ENCODE assay signal across 29 cellular contexts in the genomic region with DNA sequence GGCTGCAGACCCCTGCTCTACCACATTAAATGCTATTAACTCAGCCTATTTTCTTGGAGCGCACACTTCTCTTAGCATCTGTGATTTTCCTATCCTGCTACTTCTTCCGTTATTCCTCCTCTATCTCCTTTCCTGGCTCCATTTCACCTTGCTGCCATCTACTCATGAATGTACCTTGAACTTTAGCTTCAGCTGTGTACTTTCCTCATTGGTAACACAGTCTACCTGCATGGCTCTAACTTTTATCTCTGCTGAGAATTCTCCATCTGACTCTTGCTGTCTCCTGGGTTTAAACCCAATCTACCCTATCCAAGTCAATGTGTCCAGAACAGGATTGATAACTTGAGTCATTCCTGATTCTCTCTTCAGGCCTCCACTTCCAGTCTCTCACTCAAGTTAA.
"Had no signal": no experiment of that assay in that cellular context is flagged by ENCODE, and none has a peak within 500 bp of the region (broad histone marks: within the 10 kb centered on the region; RNA-seq: fewer than 3 reads in every experiment).

No MANE protein-coding gene starts in this region.

- FAIRE-seq: keratinocyte had no signal

- H3K4me1 ChIP-seq: heart right ventricle, lower lobe of right lung, neural progenitor cell, right atrium auricular region, spleen, tibial nerve, uterus had no signal

- H3K27me3 ChIP-seq: heart right ventricle, hepatocyte, neural progenitor cell, neutrophil, right atrium auricular region, spleen, tibial nerve, uterus had no signal

- H2AFZ ChIP-seq: hepatocyte, neural progenitor cell had no signal

- H3K4me2 ChIP-seq: hepatocyte, neural progenitor cell had no signal

- H3K36me3 ChIP-seq: heart right ventricle, lower lobe of right lung, neural progenitor cell, neutrophil, right atrium auricular region, spleen, tibial nerve, uterus had no signal

- DNase-seq: heart right ventricle; kidney glomerular epithelial cell; left cardiac atrium; left ventricle myocardium superior; lower lobe of right lung; mammary epithelial cell; mesenchymal stem cell; naive B cell; natural killer cell; nephron progenitor cell; occipital lobe; spleen; stimulated activated CD4-positive, alpha-beta T cell treated with anti-CD3 and anti-CD28 coated beads, Interleukin-1b, Interleukin-23, amount 100 ng/mL, for 48 hours; stimulated activated CD4-positive, alpha-beta T cell treated with anti-CD3 and anti-CD28 coated beads, Interleukin-2, amount 100 ng/mL, for 48 hours; stimulated activated CD4-positive, alpha-beta T cell treated with anti-CD3 and anti-CD28 coated beads, Interleukin-4, amount 100 ng/mL, for 4 hours; stimulated activated CD8-positive, alpha-beta memory T cell treated with anti-CD3 and anti-CD28 coated beads, Interleukin-4, amount 100 ng/mL, for 48 hours; stimulated activated naive CD4-positive, alpha-beta T cell treated with Interleukin-2 at 50 U/mL for 16 hours; stimulated activated naive CD8-positive, alpha-beta T cell treated with anti-CD3 and anti-CD28 coated beads, Interleukin-15, amount 100 ng/mL, for 72 hours; substantia nigra; uterus had no signal

- ATAC-seq: heart right ventricle; left cardiac atrium; left ventricle myocardium superior; lower lobe of right lung; natural killer cell; sciatic nerve; stimulated activated memory B cell treated with anti-CD40 and anti-IgM and Interleukin-4, amounts not matched to agents 10 μg/mL and 1 μg/mL and 100 μg/mL, for 72 hours; stimulated activated naive CD8-positive, alpha-beta T cell treated with anti-CD3 and anti-CD28 coated beads, Interleukin-15, amount 100 ng/mL, for 72 hours had no signal

- H3K9ac ChIP-seq: neural progenitor cell had no signal

- H3K9me3 ChIP-seq: heart right ventricle, lower lobe of right lung, neutrophil, right atrium auricular region, spleen, tibial nerve, uterus had no signal

- H3K27ac ChIP-seq: heart right ventricle, hepatocyte, lower lobe of right lung, neural progenitor cell, neutrophil, right atrium auricular region, skin epidermis, spleen, tibial nerve, uterus had no signal

- H3K79me2 ChIP-seq: hepatocyte had no signal

- H3K4me3 ChIP-seq: heart right ventricle, hepatocyte, lower lobe of right lung, neural progenitor cell, right atrium auricular region, skin epidermis, spleen, tibial nerve, uterus had no signal
